In the genomic region with DNA sequence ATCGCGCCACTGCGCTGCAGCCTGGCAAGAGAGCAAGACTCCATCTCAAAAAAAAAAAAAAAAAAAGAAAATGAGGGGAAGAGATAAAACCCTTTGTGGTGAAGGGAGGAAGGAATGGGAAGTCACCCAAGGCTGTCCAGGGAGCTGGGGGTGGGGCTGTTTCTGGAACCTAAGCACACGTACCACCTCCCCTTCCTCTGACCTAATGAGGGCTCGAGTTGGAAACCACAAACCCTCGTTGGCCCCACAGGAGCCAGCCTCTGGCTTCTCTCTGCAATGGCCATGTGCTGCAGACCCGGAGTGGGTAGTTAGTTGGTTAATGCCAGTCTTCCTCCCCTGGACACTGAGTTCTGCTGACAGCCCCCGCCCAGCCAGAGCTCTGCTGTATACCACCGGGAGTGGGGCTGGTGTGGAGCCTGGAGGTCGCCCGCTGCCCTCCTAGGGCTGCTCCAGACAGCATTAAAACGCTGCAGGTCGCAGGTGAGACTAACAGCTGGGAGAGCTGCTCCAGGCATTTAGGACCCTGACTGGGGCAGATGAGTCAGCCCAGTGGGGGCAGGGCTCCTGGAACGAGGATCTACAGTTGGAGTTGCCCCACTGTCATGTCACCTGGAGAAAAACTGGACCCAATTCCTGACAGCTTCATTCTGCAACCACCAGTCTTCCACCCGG, we compare ENCODE assay signal across 14 cellular contexts. TPM values are rescaled to one million over a fixed set of nuclear protein-coding genes. Genes with fewer than 3 reads are reported as not detected.
DNase-seq lines count a peak whose midpoint lies in the region; ATAC-seq and TF ChIP-seq lines count a peak whose summit lies in the region.
"Had no signal": no experiment of that assay in that cellular context is flagged by ENCODE, and none has a peak within 500 bp of the region (broad histone marks: within the 10 kb centered on the region; RNA-seq: fewer than 3 reads in every experiment).

A gene with protein sequence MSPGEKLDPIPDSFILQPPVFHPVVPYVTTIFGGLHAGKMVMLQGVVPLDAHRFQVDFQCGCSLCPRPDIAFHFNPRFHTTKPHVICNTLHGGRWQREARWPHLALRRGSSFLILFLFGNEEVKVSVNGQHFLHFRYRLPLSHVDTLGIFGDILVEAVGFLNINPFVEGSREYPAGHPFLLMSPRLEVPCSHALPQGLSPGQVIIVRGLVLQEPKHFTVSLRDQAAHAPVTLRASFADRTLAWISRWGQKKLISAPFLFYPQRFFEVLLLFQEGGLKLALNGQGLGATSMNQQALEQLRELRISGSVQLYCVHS (plus strand): TSS at position 228 of the 672 bp plus-strand sequence. CDS start 375 bp downstream, at position 603.

- intact Hi-C loops in activated CD4-positive, alpha-beta T cell treated with anti-CD3 and anti-CD28 coated beads for 36 hours (cut with DNase I, micrococcal nuclease) = no loop called here
- intact Hi-C loops in spleen (cut with DNase I; ENCODE audit: low total_unique reads) = no loop called here

- H3K27ac ChIP-seq in spleen = peak within 1 kb of the TSS in 6 of 8 donors; percentile 8 to 79 (median 67)
- H3K27ac ChIP-seq: 22Rv1 had no signal

- TF ChIP-seq CTCF in spleen (IDR thresholded peaks at IDR 0.05 in 8 of 11, conservative IDR thresholded peaks at IDR 0.05 in 3 of 11) = no peak

- H3K27me3 Mint-ChIP-seq in activated CD4-positive, alpha-beta T cell treated with anti-CD3 and anti-CD28 coated beads, Interleukin-2, amount 10 ng/mL, durations not matched to agents 7 days and 5 days = peaks cover 2% of the 10 kb centered on the region
- no peaks in the 10 kb centered on the region for H3K27me3 Mint-ChIP-seq in activated CD4-positive, alpha-beta T cell treated with anti-CD3 and anti-CD28 coated beads for 36 hours
- H3K27me3 Mint-ChIP-seq: activated naive CD8-positive, alpha-beta T cell treated with anti-CD3 and anti-CD28 coated beads, Interleukin-2, amount 50 U/mL, for 24 hours had no signal

- H3K4me1 ChIP-seq in spleen = peaks cover 4 to 71% (median 39%) of the 10 kb centered on the region in 6 donors

- peaks cover 18% of the 10 kb centered on the region for H3K4me1 Mint-ChIP-seq in activated CD4-positive, alpha-beta T cell treated with anti-CD3 and anti-CD28 coated beads, Interleukin-2, amount 10 ng/mL, durations not matched to agents 7 days and 5 days
- H3K4me1 Mint-ChIP-seq in activated CD4-positive, alpha-beta T cell treated with anti-CD3 and anti-CD28 coated beads for 36 hours = peaks cover 11% of the 10 kb centered on the region

- peaks cover 7% of the 10 kb centered on the region for H3K36me3 Mint-ChIP-seq in activated CD4-positive, alpha-beta T cell treated with anti-CD3 and anti-CD28 coated beads, Interleukin-2, amount 10 ng/mL, durations not matched to agents 7 days and 5 days (ENCODE audit: low read depth)
- no peaks in the 10 kb centered on the region for H3K36me3 Mint-ChIP-seq in activated CD4-positive, alpha-beta T cell treated with anti-CD3 and anti-CD28 coated beads for 36 hours (ENCODE audit: low read depth)

- CTCF ChIA-PET in activated CD4-positive, alpha-beta T cell treated with anti-CD3 and anti-CD28 coated beads, Interleukin-2, amount 10 ng/mL, durations not matched to agents 7 days and 5 days (lab: Charles Lee) = interaction anchor here (0.6 to 1.6 kb wide), 3 partner anchors 15 to 487 kb away, joined by 3 to 5 read pairs (median 3); no protein-coding TSS in a partner anchor
- CTCF ChIA-PET in activated CD4-positive, alpha-beta T cell treated with anti-CD3 and anti-CD28 coated beads for 36 hours (lab: Charles Lee) = interaction anchor here (1.9 kb wide), 1 partner anchor 133 kb away, joined by 8 read pairs; no protein-coding TSS in a partner anchor

- H3K27ac Mint-ChIP-seq in activated CD4-positive, alpha-beta T cell treated with anti-CD3 and anti-CD28 coated beads, Interleukin-2, amount 10 ng/mL, durations not matched to agents 7 days and 5 days = peak within 1 kb of the TSS; percentile 57
- no peak within 1 kb of the TSS for H3K27ac Mint-ChIP-seq in activated CD4-positive, alpha-beta T cell treated with anti-CD3 and anti-CD28 coated beads for 36 hours

- peaks cover 0 to 11% (median 0%) of the 10 kb centered on the region in 7 donors for H3K27me3 ChIP-seq in spleen (replicated peaks in 1 of 7)

- no peak for DNase-seq in activated CD4-positive, alpha-beta T cell treated with anti-CD3 and anti-CD28 coated beads, Interleukin-2, amount 10 ng/mL, durations not matched to agents 7 days and 5 days
- DNase-seq in activated CD4-positive, alpha-beta T cell treated with anti-CD3 and anti-CD28 coated beads for 36 hours = no peak
- DNase-seq in OCI-M1 (lab: John Stamatoyannopoulos, UW) (peak; percentile 96), erythroblast (lab: John Stamatoyannopoulos, UW) (peak; percentile 18 to 20), spleen (no peak)
- DNase-seq: activated CD4-positive, alpha-beta T cell treated with anti-CD3 and anti-CD28 coated beads, Interleukin-2, amount 50 U/mL, for 4 hours; activated naive CD8-positive, alpha-beta T cell treated with anti-CD3 and anti-CD28 coated beads, Interleukin-2, amount 50 U/mL, for 24 hours; EL; NCI-H2029 treated with DMSO at 0.1 percent for 48 hours had no signal

- H3K4me3 ChIP-seq in spleen = peak within 1 kb of the TSS in 1 of 8 donors; percentile 39

- WGBS in spleen, 5 donors = 22 to 32% (median 29%) methylated on average over 13 to 15 of the region's 15 CpGs

- ATAC-seq in activated CD4-positive, alpha-beta T cell treated with anti-CD3 and anti-CD28 coated beads for 36 hours = no peak
- no peak for ATAC-seq in GM18867 (IDR thresholded peaks at IDR 0.05; ENCODE audit: unreplicated experiment)
- ATAC-seq in HG02870 (IDR thresholded peaks at IDR 0.05; ENCODE audit: unreplicated experiment) = no peak
- ATAC-seq in GM21423 (IDR thresholded peaks at IDR 0.05; ENCODE audit: unreplicated experiment) = no peak
- ATAC-seq: activated naive CD8-positive, alpha-beta T cell treated with anti-CD3 and anti-CD28 coated beads, Interleukin-2, amount 50 U/mL, for 24 hours had no signal

- H3K36me3 ChIP-seq in spleen = peaks cover 0 to 16% (median 0%) of the 10 kb centered on the region in 6 donors

- POLR2A ChIA-PET in activated CD4-positive, alpha-beta T cell treated with anti-CD3 and anti-CD28 coated beads, Interleukin-2, amount 10 ng/mL, durations not matched to agents 7 days and 5 days (lab: Charles Lee) = no interaction called here
- POLR2A ChIA-PET in activated CD4-positive, alpha-beta T cell treated with anti-CD3 and anti-CD28 coated beads for 36 hours (lab: Charles Lee) = no interaction called here

- no peak within 1 kb of the TSS for H3K4me3 Mint-ChIP-seq in activated CD4-positive, alpha-beta T cell treated with anti-CD3 and anti-CD28 coated beads, Interleukin-2, amount 10 ng/mL, durations not matched to agents 7 days and 5 days
- H3K4me3 Mint-ChIP-seq in activated CD4-positive, alpha-beta T cell treated with anti-CD3 and anti-CD28 coated beads for 36 hours = no peak within 1 kb of the TSS
- H3K4me3 Mint-ChIP-seq: activated naive CD8-positive, alpha-beta T cell treated with anti-CD3 and anti-CD28 coated beads, Interleukin-2, amount 50 U/mL, for 24 hours had no signal

- H3K9me3 ChIP-seq in spleen = peaks cover 0 to 3% (median under 1%) of the 10 kb centered on the region in 8 donors

- H3K9me3 Mint-ChIP-seq in activated CD4-positive, alpha-beta T cell treated with anti-CD3 and anti-CD28 coated beads, Interleukin-2, amount 10 ng/mL, durations not matched to agents 7 days and 5 days = peaks cover 8% of the 10 kb centered on the region
- peaks cover 2% of the 10 kb centered on the region for H3K9me3 Mint-ChIP-seq in activated CD4-positive, alpha-beta T cell treated with anti-CD3 and anti-CD28 coated beads for 36 hours (ENCODE audit: low read depth)
- H3K9me3 Mint-ChIP-seq: activated naive CD8-positive, alpha-beta T cell treated with anti-CD3 and anti-CD28 coated beads, Interleukin-2, amount 50 U/mL, for 24 hours had no signal

- no peak for TF ChIP-seq POLR2A in erythroblast (IDR thresholded peaks at IDR 0.05; ENCODE audit: low read length)
- TF ChIP-seq POLR2A in spleen (IDR thresholded peaks at IDR 0.05) = no peak

RNA-seq across cellular contexts. Expression of the gene that starts here (rescaled TPM):
- total RNA-seq in activated CD4-positive, alpha-beta T cell treated with anti-CD3 and anti-CD28 coated beads, Interleukin-2, amount 10 ng/mL, durations not matched to agents 7 days and 5 days = not detected
- not detected for total RNA-seq in activated CD4-positive, alpha-beta T cell treated with anti-CD3 and anti-CD28 coated beads for 36 hours
- total RNA-seq in spleen = 1 to 10 TPM in 4 of 7 donors, under 1 TPM in 2, not detected in 1; 0.88 to 3.5 (median 2.0) TPM
- polyA plus RNA-seq in spleen = under 1 TPM; 0.24 to 0.30 (median 0.26) TPM
- total RNA-seq: left lobe of liver had no signal

Comparison
In these comparisons a context has a peak if more than half of its experiments do, and no peak if none do; other contexts are left out.
1. DNase-seq: peak in OCI-M1 (single experiment) and erythroblast (2 of 2); none in activated CD4-positive, alpha-beta T cell treated with anti-CD3 and anti-CD28 coated beads, Interleukin-2, amount 10 ng/mL, durations not matched to agents 7 days and 5 days (single experiment), activated CD4-positive, alpha-beta T cell treated with anti-CD3 and anti-CD28 coated beads for 36 hours (single experiment) and spleen (single experiment).